Comparison of ENCODE assay signal across 8 cellular contexts in the genomic region with DNA sequence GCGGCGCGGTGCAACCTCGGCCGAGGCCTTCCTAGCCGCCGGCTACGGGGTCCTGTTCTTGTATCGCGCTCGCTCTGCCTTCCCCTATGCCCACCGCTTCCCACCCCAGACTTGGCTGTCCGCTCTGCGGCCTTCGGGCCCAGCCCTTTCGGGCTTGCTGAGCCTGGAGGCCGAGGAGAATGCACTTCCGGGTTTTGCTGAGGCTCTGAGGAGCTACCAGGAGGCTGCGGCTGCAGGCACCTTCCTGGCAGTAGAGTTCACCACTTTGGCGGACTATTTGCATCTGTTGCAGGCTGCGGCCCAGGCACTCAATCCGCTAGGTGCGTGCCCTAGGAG. TPM values are rescaled to one million over a fixed set of nuclear protein-coding genes. Genes with fewer than 3 reads are reported as not detected.
DNase-seq lines count a peak whose midpoint lies in the region; ATAC-seq and TF ChIP-seq lines count a peak whose summit lies in the region.

No MANE protein-coding gene starts in this region.

- H2AFZ ChIP-seq in neuron (ENCODE audit: low read depth, low read length), result peak overlapping the region; percentile 56

- peak; percentile 60 for ATAC-seq in HG03159 (IDR thresholded peaks at IDR 0.05; ENCODE audit: unreplicated experiment)
- peak; percentile 58 to 71 for ATAC-seq in activated T-cell treated with anti-CD3 and anti-CD28 coated beads, Interleukin-2, amount 50 U/mL, for 72 hours (replicated peaks in 1 of 2)

- no peaks in the 10 kb centered on the region for H3K27me3 Mint-ChIP-seq in activated T-cell treated with anti-CD3 and anti-CD28 coated beads, Interleukin-2, amount 50 U/mL, for 72 hours (ENCODE audit: low read depth)

- TF ChIP-seq CTCF in BJ (IDR thresholded peaks at IDR 0.05; ENCODE audit: insufficient read depth, low read depth, low read length), result no peak

- peaks cover 30% of the 10 kb centered on the region for H3K4me1 Mint-ChIP-seq in activated T-cell treated with anti-CD3 and anti-CD28 coated beads, Interleukin-2, amount 50 U/mL, for 72 hours (ENCODE audit: low read depth)

- peaks cover 12 to 17% of the 10 kb centered on the region in 2 donors for H3K36me3 Mint-ChIP-seq in activated T-cell treated with anti-CD3 and anti-CD28 coated beads, Interleukin-2, amount 50 U/mL, for 72 hours (ENCODE audit: insufficient read depth in 2 of 2)

- H3K4me3 ChIP-seq in BJ (ENCODE audit: low read depth, low read length) (peak overlapping the region; percentile 60), neuron (ENCODE audit: low read length) (peak overlapping the region; percentile 67)

- DNase-seq in BJ (ENCODE audit: low read depth) (peak; percentile 4), NCI-H748 treated with DMSO at 0.1 percent for 48 hours (lab: John Stamatoyannopoulos, UW) (peak; percentile 99), fibroblast of the conjunctiva (ENCODE audit: low read depth) (peak; percentile 9)
- DNase-seq in activated T-cell treated with anti-CD3 and anti-CD28 coated beads, Interleukin-2, amount 50 U/mL, for 72 hours, result peak; percentile 63 to 67

- H3K4me3 Mint-ChIP-seq in activated T-cell treated with anti-CD3 and anti-CD28 coated beads, Interleukin-2, amount 50 U/mL, for 72 hours, result peak overlapping the region; percentile 83 to 86

- H3K27me3 ChIP-seq in BJ (ENCODE audit: control insufficient read depth, insufficient read depth, low read length), result no peaks in the 10 kb centered on the region; the same call in 1 of the 2 replicates
- H3K27me3 ChIP-seq in neuron (ENCODE audit: insufficient read depth, low read length), result no peaks in the 10 kb centered on the region

- no peaks in the 10 kb centered on the region for H3K4me1 ChIP-seq in neuron (ENCODE audit: insufficient read depth, low read length)

- H3K36me3 ChIP-seq in BJ (ENCODE audit: control insufficient read depth, insufficient read depth, low read length) (no peaks in the 10 kb centered on the region; the same call in 1 of the 2 replicates), neuron (ENCODE audit: insufficient read depth, low read length) (peaks cover 3% of the 10 kb centered on the region)

- CTCF ChIA-PET in BJ (lab: Yijun Ruan, JAX), result interaction anchor here (0.9 to 1.4 kb wide), 2 partner anchors 279 to 283 kb away, joined by 3 to 4 read pairs; no protein-coding TSS in a partner anchor

- H3K9me3 Mint-ChIP-seq in activated T-cell treated with anti-CD3 and anti-CD28 coated beads, Interleukin-2, amount 50 U/mL, for 72 hours, result no peaks in the 10 kb centered on the region

- in situ Hi-C loops in GM18951 (cut with MboI; ENCODE audit: low sequenced_read_pairs, unreplicated experiment), result no loop called here

- TF ChIP-seq POLR2A in GM18951 (IDR thresholded peaks at IDR 0.05; ENCODE audit: extremely low read depth, insufficient read depth, insufficient read length), result peak; percentile 0

- POLR2A ChIA-PET in BJ (lab: Charles Lee), result no interaction called here

- peak overlapping the region; percentile 64 for H3K27ac ChIP-seq in temporal lobe (ENCODE audit: low read depth, low read length)

- peak overlapping the region; percentile 97 for H3K27ac Mint-ChIP-seq in activated T-cell treated with anti-CD3 and anti-CD28 coated beads, Interleukin-2, amount 50 U/mL, for 72 hours

- H3K9me3 ChIP-seq in neuron (ENCODE audit: low read length), result no peaks in the 10 kb centered on the region

RNA-seq across cellular contexts. Expression of gene PPCS, which starts 0.4 kb away (rescaled TPM):
- 27.1 and 30.6 TPM in 2 replicates for polyA plus RNA-seq in BJ (2011; rRNA removed)
- polyA minus RNA-seq in BJ (2011; rRNA and poly(A)+ RNA removed), result 10.3 and 12.6 TPM in 2 replicates
- total RNA-seq in activated T-cell treated with anti-CD3 and anti-CD28 coated beads, Interleukin-2, amount 50 U/mL, for 72 hours, result 10 to 100 TPM; 53.0 to 63.6 TPM
- 21.1 TPM for total RNA-seq in temporal lobe

RNA-seq across cellular contexts. Expression of gene ZMYND12, which starts 0.9 kb away (rescaled TPM):
- 0.66 and 1.3 TPM in 2 replicates for polyA plus RNA-seq in BJ (2011; rRNA removed)
- 0.66 TPM in 1 of 2 replicates, not detected in the other for polyA minus RNA-seq in BJ (2011; rRNA and poly(A)+ RNA removed)
- total RNA-seq in activated T-cell treated with anti-CD3 and anti-CD28 coated beads, Interleukin-2, amount 50 U/mL, for 72 hours, result 1 to 10 TPM; 1.4 to 1.7 TPM
- total RNA-seq in temporal lobe, result 0.25 TPM

RNA-seq across cellular contexts. Expression of gene CCDC30, which starts 6.4 kb away (rescaled TPM):
- 0.26 and 0.38 TPM in 2 replicates for polyA plus RNA-seq in BJ (2011; rRNA removed)
- 0.95 and 2.2 TPM in 2 replicates for polyA minus RNA-seq in BJ (2011; rRNA and poly(A)+ RNA removed)
- 1 to 10 TPM; 2.7 to 3.0 TPM for total RNA-seq in activated T-cell treated with anti-CD3 and anti-CD28 coated beads, Interleukin-2, amount 50 U/mL, for 72 hours
- 12.0 TPM for total RNA-seq in temporal lobe

Comparison
In these comparisons a context has a peak if more than half of its experiments do, and no peak if none do; other contexts are left out.
1. Peak in every context shown above with its lines: DNase-seq, ATAC-seq, H3K4me3 ChIP-seq and H3K27ac ChIP-seq.
2. DNase-seq: peak in every context shown above with its lines; median percentile 99 in NCI-H748 treated with DMSO at 0.1 percent for 48 hours; 65 in activated T-cell treated with anti-CD3 and anti-CD28 coated beads, Interleukin-2, amount 50 U/mL, for 72 hours; 9 in fibroblast of the conjunctiva; 4 in BJ.